1 cellular context compared by ENCODE assay signal in genomic region chr11:76616676-76617552, GRCh38.
TF ChIP-seq lines count a peak whose summit lies in the region.

No MANE protein-coding gene starts in this region.

TF ChIP-seq in H1, 55 proteins besides CTCF, POLR2A, EP300 and RAD21:
- no peak for TF ChIP-seq POLR2AphosphoS5 (IDR thresholded peaks at IDR 0.05; ENCODE audit: low read depth, low read length)
- TF ChIP-seq, protein P1, sequence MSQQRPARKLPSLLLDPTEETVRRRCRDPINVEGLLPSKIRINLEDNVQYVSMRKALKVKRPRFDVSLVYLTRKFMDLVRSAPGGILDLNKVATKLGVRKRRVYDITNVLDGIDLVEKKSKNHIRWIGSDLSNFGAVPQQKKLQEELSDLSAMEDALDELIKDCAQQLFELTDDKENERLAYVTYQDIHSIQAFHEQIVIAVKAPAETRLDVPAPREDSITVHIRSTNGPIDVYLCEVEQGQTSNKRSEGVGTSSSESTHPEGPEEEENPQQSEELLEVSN (IDR thresholded peaks at IDR 0.05) = no peak
- no peak for TF ChIP-seq MAX (IDR thresholded peaks at IDR 0.05)
- TF ChIP-seq FOSL1 (IDR thresholded peaks at IDR 0.05; ENCODE audit: insufficient read depth, low read depth, low read length) = no peak
- no peak for TF ChIP-seq TBP (IDR thresholded peaks at IDR 0.05; ENCODE audit: low read depth, low read length)
- TF ChIP-seq TAF7 (optimal IDR thresholded peaks at IDR 0.05; ENCODE audit: borderline replicate concordance, low read depth, low read length) = no peak
- no peak for TF ChIP-seq RFX5 (IDR thresholded peaks at IDR 0.05; ENCODE audit: borderline replicate concordance, low read depth, low read length)
- TF ChIP-seq SRF (IDR thresholded peaks at IDR 0.05; ENCODE audit: low read depth, low read length) = no peak
- no peak for TF ChIP-seq CREB1 (IDR thresholded peaks at IDR 0.05)
- no peak for TF ChIP-seq CBX5 (IDR thresholded peaks at IDR 0.05; ENCODE audit: low read depth, low read length)
